In genomic region chr11:19907008-19907579, GRCh38 we compare ENCODE assay signal across 1 cellular context.
A peak's percentile ranks its signal among the peaks of the same experiment; 100 is the strongest.
TF ChIP-seq lines count a peak whose summit lies in the region.

No MANE protein-coding gene starts in this region.

TF ChIP-seq in HepG2, 621 proteins besides CTCF, POLR2A, EP300 and RAD21 (continued from another document and continues in another):
- no peak for TF ChIP-seq MNT (IDR thresholded peaks at IDR 0.05)
- TF ChIP-seq TARDBP (CRISPR knock-in tag; IDR thresholded peaks at IDR 0.05), result 0 out of 2 replicates have a peak, but pooled peaks have one; percentile 14
- peak; percentile 56; the same call in 1 of the 2 replicates for TF ChIP-seq NCOA2 (CRISPR knock-in tag; IDR thresholded peaks at IDR 0.05)
- TF ChIP-seq ZNF280D (CRISPR knock-in tag; IDR thresholded peaks at IDR 0.05), result no peak
- no peak for TF ChIP-seq ZNF256 (CRISPR knock-in tag; conservative IDR thresholded peaks at IDR 0.05)
- TF ChIP-seq ARID5B (CRISPR knock-in tag; IDR thresholded peaks at IDR 0.05), result peak; percentile 76
- TF ChIP-seq HNRNPUL1 (IDR thresholded peaks at IDR 0.05; ENCODE audit: low read depth, low read length), result no peak
- TF ChIP-seq PHF21A (CRISPR knock-in tag; IDR thresholded peaks at IDR 0.05), result 0 out of 2 replicates have a peak, but pooled peaks have one; percentile 36
- TF ChIP-seq PATZ1 (CRISPR knock-in tag; IDR thresholded peaks at IDR 0.05), result peak; percentile 49; the same call in 1 of the 2 replicates
- peak; percentile 42; the same call in 1 of the 2 replicates for TF ChIP-seq ATF1 (CRISPR knock-in tag; IDR thresholded peaks at IDR 0.05)
- TF ChIP-seq ATF2 (CRISPR knock-in tag; IDR thresholded peaks at IDR 0.05), result no peak
- peak; percentile 45; the same call in 1 of the 2 replicates for TF ChIP-seq RARA (CRISPR knock-in tag; IDR thresholded peaks at IDR 0.05)
- TF ChIP-seq GFI1 (CRISPR knock-in tag; IDR thresholded peaks at IDR 0.05; ENCODE audit: borderline replicate concordance), result peak; percentile 43; the same call in 1 of the 2 replicates
- no peak for TF ChIP-seq SKI (IDR thresholded peaks at IDR 0.05; ENCODE audit: partially characterized antibody)
- 0 out of 2 replicates have a peak, but pooled peaks have one; percentile 19 for TF ChIP-seq CSRNP1 (CRISPR knock-in tag; IDR thresholded peaks at IDR 0.05)
- no peak for TF ChIP-seq SIX4 (CRISPR knock-in tag; IDR thresholded peaks at IDR 0.05)
- TF ChIP-seq ATAD3A (CRISPR knock-in tag; IDR thresholded peaks at IDR 0.05), result no peak
- 0 out of 2 replicates have a peak, but pooled peaks have one; percentile 54 for TF ChIP-seq SP140L (CRISPR knock-in tag; IDR thresholded peaks at IDR 0.05; ENCODE audit: borderline replicate concordance)
- peak; percentile 28; the same call in 1 of the 2 replicates for TF ChIP-seq ZNF609 (CRISPR knock-in tag; IDR thresholded peaks at IDR 0.05; ENCODE audit: borderline replicate concordance)
- TF ChIP-seq NR2F2 (IDR thresholded peaks at IDR 0.05; ENCODE audit: borderline replicate concordance, low read depth), result peak; percentile 57; the same call in 1 of the 2 replicates
- TF ChIP-seq FOXP1 (IDR thresholded peaks at IDR 0.05), result no peak
- TF ChIP-seq FOXP1 (CRISPR knock-in tag; IDR thresholded peaks at IDR 0.05), result peak; percentile 62; the same call in 1 of the 2 replicates
- peak; percentile 91 for TF ChIP-seq GATAD2A (CRISPR knock-in tag; IDR thresholded peaks at IDR 0.05)
- TF ChIP-seq HDAC1 (CRISPR knock-in tag; IDR thresholded peaks at IDR 0.05), result 0 out of 2 replicates have a peak, but pooled peaks have one; percentile 28
- TF ChIP-seq SOX6 (IDR thresholded peaks at IDR 0.05), result no peak
- TF ChIP-seq SOX6 (CRISPR knock-in tag; IDR thresholded peaks at IDR 0.05), result peak; percentile 36; the same call in 1 of the 2 replicates
- no peak for TF ChIP-seq MIER2 (CRISPR knock-in tag; IDR thresholded peaks at IDR 0.05)
- TF ChIP-seq ZNF547 (CRISPR knock-in tag; IDR thresholded peaks at IDR 0.05), result 0 out of 2 replicates have a peak, but pooled peaks have one; percentile 36
- TF ChIP-seq MBNL3 (CRISPR knock-in tag; conservative IDR thresholded peaks at IDR 0.05), result no peak
- TF ChIP-seq NR2F6 (IDR thresholded peaks at IDR 0.05), result 0 out of 2 replicates have a peak, but pooled peaks have one; percentile 12
- TF ChIP-seq NR2F6 (CRISPR knock-in tag; IDR thresholded peaks at IDR 0.05), result no peak
- 0 out of 2 replicates have a peak, but pooled peaks have one; percentile 15 for TF ChIP-seq SOX13 (IDR thresholded peaks at IDR 0.05)
- peak in 1 of 2 experiments; percentile 51; a peak in 2 of 4 replicates for TF ChIP-seq SOX13 (CRISPR knock-in tag; conservative IDR thresholded peaks at IDR 0.05 in 1 of 2, IDR thresholded peaks at IDR 0.05 in 1 of 2)
- peak; percentile 91 for TF ChIP-seq ONECUT2 (CRISPR knock-in tag; IDR thresholded peaks at IDR 0.05)
- peak; percentile 91 for TF ChIP-seq ESRRA (CRISPR knock-in tag; IDR thresholded peaks at IDR 0.05; ENCODE audit: low read depth)
- no peak for TF ChIP-seq CC2D1A (CRISPR knock-in tag; IDR thresholded peaks at IDR 0.05)
- peak; percentile 33; the same call in 1 of the 2 replicates for TF ChIP-seq MEIS1 (CRISPR knock-in tag; IDR thresholded peaks at IDR 0.05; ENCODE audit: borderline replicate concordance)
- TF ChIP-seq NFIC (IDR thresholded peaks at IDR 0.05; ENCODE audit: low read length), result peak; percentile 82; the same call in 1 of the 2 replicates
- TF ChIP-seq REPIN1 (CRISPR knock-in tag; IDR thresholded peaks at IDR 0.05; ENCODE audit: borderline replicate concordance, low read depth), result 0 out of 2 replicates have a peak, but pooled peaks have one; percentile 40
- no peak for TF ChIP-seq RFXAP (CRISPR knock-in tag; IDR thresholded peaks at IDR 0.05; ENCODE audit: borderline replicate concordance)
- TF ChIP-seq ZNF740 (CRISPR knock-in tag; IDR thresholded peaks at IDR 0.05), result 0 out of 2 replicates have a peak, but pooled peaks have one; percentile 69
